In the genomic region with DNA sequence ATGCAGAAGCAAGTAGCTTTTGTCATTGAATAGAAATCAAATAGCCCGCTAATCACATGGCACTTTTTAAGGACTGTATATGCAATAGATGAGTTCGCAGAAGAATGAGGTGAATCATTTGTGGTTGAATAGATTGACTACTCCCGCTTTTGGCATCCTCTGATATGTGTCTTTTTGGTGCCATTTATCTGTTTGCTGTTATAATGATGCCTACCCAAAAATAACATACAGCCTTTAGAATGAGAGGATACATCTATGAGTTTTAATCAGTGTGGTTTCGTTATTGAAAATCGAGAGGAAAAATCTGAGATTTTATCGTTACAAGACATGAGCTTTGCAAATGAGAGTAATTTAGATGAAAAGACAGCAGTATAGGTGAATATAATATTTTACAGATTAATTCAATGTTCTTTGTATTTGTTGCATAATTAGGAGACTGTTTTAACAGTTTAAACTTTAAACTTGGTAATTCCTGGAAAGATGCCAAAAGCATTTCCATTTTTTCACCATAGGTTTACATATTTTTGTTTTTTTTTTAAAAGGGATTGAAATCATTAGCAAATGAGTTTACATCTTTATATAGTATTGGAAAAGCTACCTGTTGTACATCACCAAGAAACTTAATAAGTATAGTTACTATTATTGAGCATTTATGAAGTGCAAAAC, we compare ENCODE assay signal across 8 cellular contexts. TPM values are rescaled to one million over a fixed set of nuclear protein-coding genes. Genes with fewer than 3 reads are reported as not detected.
DNase-seq lines count a peak whose midpoint lies in the region; ATAC-seq, FAIRE-seq and TF ChIP-seq lines count a peak whose summit lies in the region.

No MANE protein-coding gene starts in this region.

- no peak for FAIRE-seq in GM12892 (lab: Jason Lieb, UNC)

- intact Hi-C loops in breast epithelium (cut with DNase I; ENCODE audit: low total_unique reads) (no loop called here), left colon (cut with DNase I, micrococcal nuclease) (loop anchor here in 1 of 2 donors (10.0 kb wide), 2 partner anchors 111 to 259 kb away; no protein-coding TSS in a partner anchor)

- H3K4me3 ChIP-seq in GM12864 (ENCODE audit: low read depth, low read length) (peak overlapping the region; percentile 69; the same call in 1 of the 2 replicates), breast epithelium (peak overlapping the region; percentile 65 to 87 (median 74)), mesodermal cell (ENCODE audit: extremely low read depth, insufficient read depth, low read length, poor library complexity, severe bottlenecking) (peak overlapping the region; percentile 69)

- DNase-seq in GM12864 (ENCODE audit: low read depth) (no peak), NCI-H446 (lab: John Stamatoyannopoulos, UW) (peak; percentile 26 to 32), breast epithelium (ENCODE audit: low spot score in 2 of 2) (no peak), SW 1271 (lab: John Stamatoyannopoulos, UW) (no peak), GM12892 (ENCODE audit: insufficient read length) (no peak), left colon (no peak), NCI-H2171 treated with DMSO at 0.1 percent for 48 hours (lab: John Stamatoyannopoulos, UW) (no peak)

- H3K27me3 ChIP-seq in breast epithelium = peaks cover 0 to 34% of the 10 kb centered on the region in 2 donors

- H3K36me3 ChIP-seq in breast epithelium (no peaks in the 10 kb centered on the region), mesodermal cell (ENCODE audit: control insufficient read depth, insufficient read depth, low read length) (no peaks in the 10 kb centered on the region)

- H3K9me3 ChIP-seq in breast epithelium = no peaks in the 10 kb centered on the region
- no peaks in the 10 kb centered on the region for H3K9me3 ChIP-seq in mesodermal cell (ENCODE audit: control insufficient read depth, low read length)

- H3K27ac ChIP-seq in breast epithelium (no peak overlapping the region), mesodermal cell (ENCODE audit: low read depth, low read length, severe bottlenecking) (no peak overlapping the region)

- 0% methylated on average over 2 of the region's 6 CpGs; no CpG with 5 or more reads in 1 of the 2 experiments for WGBS in mesodermal cell (ENCODE audit: insufficient coverage in 2 of 2), 2 experiments

- TF ChIP-seq POLR2A in breast epithelium (IDR thresholded peaks at IDR 0.05) = no peak
- no peak for TF ChIP-seq POLR2A in GM12892 (IDR thresholded peaks at IDR 0.05; ENCODE audit: low read depth, low read length)

- TF ChIP-seq CTCF in GM12864 (IDR thresholded peaks at IDR 0.05; ENCODE audit: low read depth, low read length, missing control alignments) (no peak), breast epithelium (IDR thresholded peaks at IDR 0.05) (no peak)

- H3K4me1 ChIP-seq in breast epithelium (no peaks in the 10 kb centered on the region), mesodermal cell (ENCODE audit: control insufficient read depth, insufficient read depth, low read length, poor library complexity, severe bottlenecking) (peaks cover 8% of the 10 kb centered on the region)

- ATAC-seq in left colon = no peak

RNA-seq across cellular contexts. Expression of a gene that starts 1.8 kb away (rescaled TPM):
- total RNA-seq in breast epithelium (100 to 1,000 TPM in 1 of 3 donors, 10 to 100 TPM in 2; 14.1 to 177 (median 17.3) TPM), left colon (10 to 100 TPM; 23.9 to 32.9 TPM)
- 8.5 TPM for polyA plus RNA-seq in mesodermal cell (2013, experiment 1 of 2)
- 7.9 TPM for polyA plus RNA-seq in mesodermal cell (2013, experiment 2 of 2)
- 1.4 TPM for polyA plus RNA-seq in GM12892 (2012; ENCODE audit: missing spikeins)

Comparison
In these comparisons a context has a peak if more than half of its experiments do, and no peak if none do; other contexts are left out.
1. DNase-seq: peak in NCI-H446 (2 of 2); none in GM12864 (single experiment), breast epithelium (0 of 2), SW 1271 (0 of 2), GM12892 (single experiment), left colon (0 of 2) and NCI-H2171 treated with DMSO at 0.1 percent for 48 hours (single experiment).
2. Peak in every context shown above with its lines, with median percentiles within 50 percentile points of each other: H3K4me3 ChIP-seq.